In the genomic region with DNA sequence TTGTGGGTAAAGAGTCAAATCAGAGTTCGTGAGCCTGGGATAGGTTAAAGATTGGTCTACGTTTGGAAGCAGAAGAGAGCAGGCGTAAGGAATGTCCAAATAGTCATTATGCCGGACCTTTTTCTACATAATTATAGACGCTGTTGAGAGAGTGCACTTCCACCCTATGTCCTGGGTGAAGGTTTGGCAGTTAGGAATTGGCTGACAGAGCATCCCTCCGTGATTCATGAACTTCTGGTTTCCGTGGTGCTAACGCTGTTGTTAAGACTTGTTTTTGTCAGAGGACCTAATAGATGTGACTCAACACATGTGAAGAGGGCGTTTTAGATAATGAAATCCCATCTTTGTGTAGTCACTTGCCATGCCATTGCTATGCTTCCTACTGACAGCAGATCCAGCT, we compare ENCODE assay signal across 8 cellular contexts. TPM values are rescaled to one million over a fixed set of nuclear protein-coding genes. Genes with fewer than 3 reads are reported as not detected.
DNase-seq lines count a peak whose midpoint lies in the region; ATAC-seq, FAIRE-seq and TF ChIP-seq lines count a peak whose summit lies in the region.

No MANE protein-coding gene starts in this region.

- H3K4me2 ChIP-seq in OCI-LY1 (ENCODE audit: low read length) (peak overlapping the region; percentile 70), mesenchymal stem cell (ENCODE audit: low read length, poor library complexity, severe bottlenecking) (peak overlapping the region; percentile 66)

- FAIRE-seq in bronchial epithelial cell (lab: Jason Lieb, UNC): no peak

- H3K9me3 Mint-ChIP-seq in type B pancreatic cell: no peaks in the 10 kb centered on the region

- peaks cover 32% of the 10 kb centered on the region for H3K79me2 ChIP-seq in OCI-LY1 (ENCODE audit: insufficient read depth, low read length)

- no peak overlapping the region for H3K18ac ChIP-seq in mesenchymal stem cell (ENCODE audit: low read depth in 1 of 2, low read length in 2 of 2)

- H3K36me3 ChIP-seq in OCI-LY1 (ENCODE audit: insufficient read depth, low read length) (peaks cover 37% of the 10 kb centered on the region), bronchial epithelial cell (ENCODE audit: control insufficient read depth, insufficient read depth, low read length) (peaks cover 7% of the 10 kb centered on the region), mesenchymal stem cell (ENCODE audit: control insufficient read depth in 1 of 2, insufficient read depth in 2 of 2, low read depth in 1 of 2, low read length in 2 of 2) (peaks cover 15 to 51% of the 10 kb centered on the region in 2 experiments)

- H3K4me1 ChIP-seq in OCI-LY1 (ENCODE audit: insufficient read depth, low read length, severe bottlenecking): peaks cover 37% of the 10 kb centered on the region
- peaks cover 7% of the 10 kb centered on the region for H3K4me1 ChIP-seq in mesenchymal stem cell (ENCODE audit: control insufficient read depth, insufficient read depth, low read depth, low read length)

- peaks cover 4% of the 10 kb centered on the region for H3K36me3 Mint-ChIP-seq in type B pancreatic cell

- H3K14ac ChIP-seq in mesenchymal stem cell (ENCODE audit: low read length in 2 of 2): no peak overlapping the region

- peaks cover 38% of the 10 kb centered on the region for H3K79me1 ChIP-seq in mesenchymal stem cell (replicated peaks; ENCODE audit: low read length, poor library complexity, severe bottlenecking)

- H3K27me3 ChIP-seq in OCI-LY1 (ENCODE audit: insufficient read depth, low read length) (no peaks in the 10 kb centered on the region), bronchial epithelial cell (ENCODE audit: control insufficient read depth, insufficient read depth, low read length) (no peaks in the 10 kb centered on the region), mesenchymal stem cell (ENCODE audit: control insufficient read depth in 1 of 2, insufficient read depth in 1 of 2, low read length in 2 of 2) (no peaks in the 10 kb centered on the region)

- no peak for TF ChIP-seq CTCF in GM12864 (IDR thresholded peaks at IDR 0.05; ENCODE audit: low read depth, low read length, missing control alignments)
- TF ChIP-seq CTCF in OCI-LY1 (IDR thresholded peaks at IDR 0.05; ENCODE audit: low read length): no peak
- no peak for TF ChIP-seq CTCF in bronchial epithelial cell (IDR thresholded peaks at IDR 0.05; ENCODE audit: insufficient read depth, low read length, severe bottlenecking)
- no peak for TF ChIP-seq CTCF in type B pancreatic cell (conservative IDR thresholded peaks at IDR 0.05)

- H3K23ac ChIP-seq in mesenchymal stem cell (ENCODE audit: low read length in 2 of 2): no peak overlapping the region

- no peaks in the 10 kb centered on the region for H3K27me3 Mint-ChIP-seq in type B pancreatic cell

- H4K20me1 ChIP-seq in OCI-LY1 (ENCODE audit: insufficient read depth, low read length): no peaks in the 10 kb centered on the region

- H2BK5ac ChIP-seq in mesenchymal stem cell (ENCODE audit: low read depth, low read length, poor library complexity, severe bottlenecking): no peak overlapping the region

- H3K4me3 ChIP-seq in GM12864 (ENCODE audit: low read depth, low read length): peak overlapping the region; percentile 68
- peak overlapping the region; percentile 95 for H3K4me3 ChIP-seq in OCI-LY1 (ENCODE audit: low read depth, low read length, poor library complexity, severe bottlenecking)
- H3K4me3 ChIP-seq in bronchial epithelial cell (ENCODE audit: low read depth, low read length): peak overlapping the region; percentile 93
- peak overlapping the region in 1 of 2 experiments; percentile 100 for H3K4me3 ChIP-seq in mesenchymal stem cell (ENCODE audit: insufficient read depth in 1 of 2, low read depth in 1 of 2, low read length in 2 of 2)

- ATAC-seq in HG03039 (IDR thresholded peaks at IDR 0.05; ENCODE audit: unreplicated experiment): no peak

- DNase-seq in GM12864 (ENCODE audit: low read depth) (no peak), bronchial epithelial cell (ENCODE audit: low read depth) (peak; percentile 95), mesenchymal stem cell (peak; percentile 65), type B pancreatic cell (ENCODE audit: extremely low spot score, unreplicated experiment) (no peak), mucosa of gallbladder (ENCODE audit: low spot score) (no peak), KBM-7 (no peak)

- H2BK12ac ChIP-seq in mesenchymal stem cell (ENCODE audit: low read length in 2 of 2): no peak overlapping the region

- H2BK120ac ChIP-seq in mesenchymal stem cell (ENCODE audit: low read depth, low read length): no peak overlapping the region

- H2AFZ ChIP-seq in OCI-LY1 (ENCODE audit: low read length): no peak overlapping the region
- H2AFZ ChIP-seq in mesenchymal stem cell (ENCODE audit: low read depth, low read length): no peak overlapping the region

- H3K9ac ChIP-seq in OCI-LY1 (ENCODE audit: low read length) (peak overlapping the region; percentile 83; the same call in 1 of the 2 replicates), mesenchymal stem cell (ENCODE audit: low read length) (peak overlapping the region; percentile 99)

- H3K9me3 ChIP-seq in OCI-LY1 (ENCODE audit: low read length): no peaks in the 10 kb centered on the region
- no peaks in the 10 kb centered on the region for H3K9me3 ChIP-seq in mesenchymal stem cell (ENCODE audit: control insufficient read depth, low read length)

- H3K27ac Mint-ChIP-seq in type B pancreatic cell: peak overlapping the region; percentile 97

- no peak overlapping the region for H4K8ac ChIP-seq in mesenchymal stem cell (ENCODE audit: low read length)

- H3K4me1 Mint-ChIP-seq in type B pancreatic cell (ENCODE audit: unreplicated experiment): peaks cover 30% of the 10 kb centered on the region

- H3K4ac ChIP-seq in mesenchymal stem cell (ENCODE audit: low read depth in 1 of 2, low read length in 2 of 2): no peak overlapping the region

- H3F3A ChIP-seq in OCI-LY1 (ENCODE audit: insufficient read depth, low read length): no peaks in the 10 kb centered on the region

- H3K9me2 ChIP-seq in OCI-LY1 (ENCODE audit: low read depth, low read length): no peaks in the 10 kb centered on the region

- no peak overlapping the region for H2BK15ac ChIP-seq in mesenchymal stem cell (ENCODE audit: low read depth, poor library complexity, severe bottlenecking)

- H3K4me3 Mint-ChIP-seq in type B pancreatic cell: peak overlapping the region; percentile 100

- H3K27ac ChIP-seq in OCI-LY1 (ENCODE audit: low read depth, low read length, poor library complexity, severe bottlenecking) (no peak overlapping the region), mesenchymal stem cell (ENCODE audit: low read length, poor library complexity, severe bottlenecking) (no peak overlapping the region)

- in situ Hi-C loops in KBM-7 (cut with MboI; ENCODE audit: low pct_unique_long_range_greater_than_20kb, low sequenced_read_pairs): no loop called here

- WGBS in mesenchymal stem cell: 36% methylated on average over 9 of the region's 9 CpGs

- no peak overlapping the region for H4K91ac ChIP-seq in mesenchymal stem cell (ENCODE audit: low read length)

- no peak overlapping the region for H2AK5ac ChIP-seq in mesenchymal stem cell (ENCODE audit: low read length, severe bottlenecking)

RNA-seq across cellular contexts. Expression of a gene that starts 1.1 kb away (rescaled TPM):
- total RNA-seq in bronchial epithelial cell (34.0 and 34.2 TPM in 2 replicates), type B pancreatic cell (ENCODE audit: low replicate concordance) (23.1 and 23.5 TPM in 2 replicates), mucosa of gallbladder (21.8 TPM)
- 11.7 TPM for polyA plus RNA-seq in mesenchymal stem cell (2013, experiment 1 of 2)
- 11.0 TPM for polyA plus RNA-seq in mesenchymal stem cell (2013, experiment 2 of 2)

RNA-seq across cellular contexts. Expression of a gene that starts 1.2 kb away (rescaled TPM):
- total RNA-seq in bronchial epithelial cell: 41.3 TPM in 2 replicates
- polyA plus RNA-seq in mesenchymal stem cell (2013, experiment 1 of 2): 19.3 TPM
- 18.8 TPM for polyA plus RNA-seq in mesenchymal stem cell (2013, experiment 2 of 2)
- total RNA-seq in type B pancreatic cell (ENCODE audit: low replicate concordance): 19.3 and 20.1 TPM in 2 replicates
- total RNA-seq in mucosa of gallbladder: 13.1 TPM

Comparison
In these comparisons a context has a peak if more than half of its experiments do, and no peak if none do; other contexts are left out.
1. DNase-seq: peak in bronchial epithelial cell (single experiment) and mesenchymal stem cell (single experiment); none in GM12864 (single experiment), type B pancreatic cell (single experiment), mucosa of gallbladder (single experiment) and KBM-7 (single experiment).